11 cellular contexts compared by ENCODE assay signal in the genomic region with DNA sequence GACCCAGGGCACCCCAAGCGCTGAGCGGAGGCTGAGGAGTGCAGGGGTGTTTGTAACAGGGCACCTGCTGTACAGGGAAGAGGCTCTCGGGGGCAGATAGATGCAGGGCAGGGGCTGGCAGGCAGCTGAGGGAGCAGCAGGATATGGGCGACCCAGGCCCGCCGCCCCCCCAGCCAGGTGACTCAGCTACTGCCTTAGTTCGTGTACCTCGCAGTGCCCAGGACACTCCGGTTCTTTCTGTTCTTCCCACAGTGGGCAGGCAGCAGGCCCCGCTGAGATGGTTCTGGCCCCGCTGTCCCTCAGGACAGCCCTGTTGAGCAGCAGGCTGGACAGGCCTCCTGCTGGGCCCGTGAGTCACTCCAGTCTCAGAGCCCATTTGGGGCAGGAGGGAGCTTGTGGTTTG. TPM values are rescaled to one million over a fixed set of nuclear protein-coding genes. Genes with fewer than 3 reads are reported as not detected.
DNase-seq lines count a peak whose midpoint lies in the region; ATAC-seq and TF ChIP-seq lines count a peak whose summit lies in the region.
"Had no signal": no experiment of that assay in that cellular context is flagged by ENCODE, and none has a peak within 500 bp of the region (broad histone marks: within the 10 kb centered on the region; RNA-seq: fewer than 3 reads in every experiment).

No MANE protein-coding gene starts in this region.

- H3K9me3 ChIP-seq in colonic mucosa: no peaks in the 10 kb centered on the region
- no peaks in the 10 kb centered on the region for H3K9me3 ChIP-seq in mucosa of descending colon
- H3K9me3 ChIP-seq: neutrophil had no signal

- no peak for TF ChIP-seq CTCF in LNCaP clone FGC (IDR thresholded peaks at IDR 0.05; ENCODE audit: control insufficient read depth, extremely low read depth, insufficient read depth)
- TF ChIP-seq CTCF in colonic mucosa (IDR thresholded peaks at IDR 0.05): no peak
- TF ChIP-seq CTCF in mucosa of descending colon (IDR thresholded peaks at IDR 0.05): no peak
- no peak for TF ChIP-seq CTCF in coronary artery (IDR thresholded peaks at IDR 0.05)

- ATAC-seq in mucosa of descending colon (peak; percentile 3), HG03025 (IDR thresholded peaks at IDR 0.05; ENCODE audit: low FRiP score, unreplicated experiment) (no peak), GM19324 (IDR thresholded peaks at IDR 0.05; ENCODE audit: low FRiP score, unreplicated experiment) (no peak)

- H3K4me3 ChIP-seq in LNCaP clone FGC (ENCODE audit: low read depth, low read length): peak overlapping the region; percentile 22; the same call in 1 of the 2 replicates
- no peak overlapping the region for H3K4me3 ChIP-seq in colonic mucosa
- H3K4me3 ChIP-seq in mucosa of descending colon: no peak overlapping the region
- no peak overlapping the region for H3K4me3 ChIP-seq in coronary artery

- H3K27me3 ChIP-seq in colonic mucosa: no peaks in the 10 kb centered on the region

- H3K27ac ChIP-seq in colonic mucosa (peak overlapping the region; percentile 95), coronary artery (no peak overlapping the region)
- H3K27ac ChIP-seq: neutrophil had no signal

- peaks cover 27% of the 10 kb centered on the region for H3K4me1 ChIP-seq in colonic mucosa
- peaks cover 29% of the 10 kb centered on the region for H3K4me1 ChIP-seq in mucosa of descending colon (ENCODE audit: low read depth)

- H3K9ac ChIP-seq in colonic mucosa (ENCODE audit: low read depth in 2 of 2, low read length in 2 of 2): peak overlapping the region; percentile 54 to 62

- H3K36me3 ChIP-seq in colonic mucosa: no peaks in the 10 kb centered on the region
- no peaks in the 10 kb centered on the region for H3K36me3 ChIP-seq in mucosa of descending colon (ENCODE audit: low read depth)

- intact Hi-C loops in colonic mucosa (cut with DNase I): no loop called here
- intact Hi-C loops in mucosa of descending colon (cut with DNase I, micrococcal nuclease): no loop called here

- DNase-seq in AG08395 (ENCODE audit: low spot score) (peak; percentile 58), LNCaP clone FGC (ENCODE audit: low read depth) (no peak), colonic mucosa (no peak), mucosa of descending colon (no peak), coronary artery (ENCODE audit: low spot score) (no peak), NCI-H1436 treated with DMSO at 0.1 percent for 48 hours (lab: John Stamatoyannopoulos, UW) (no peak)
- DNase-seq: CD4-positive, CD25-positive, alpha-beta regulatory T cell; NCI-H82 had no signal

RNA-seq across cellular contexts. Expression of gene PHLDA2, which starts 16.2 kb away (rescaled TPM):
- total RNA-seq in colonic mucosa: 10 to 100 TPM; 31.6 to 41.6 TPM
- 10 to 100 TPM in 2 of 3 donors, 1 to 10 TPM in 1; 8.9 to 25.6 (median 23.9) TPM for total RNA-seq in mucosa of descending colon

RNA-seq across cellular contexts. Expression of gene CDKN1C, which starts 27.5 kb away (rescaled TPM):
- total RNA-seq in colonic mucosa: 10 to 100 TPM; 10.9 to 18.2 TPM
- total RNA-seq in mucosa of descending colon: 10 to 100 TPM in 2 of 3 donors, 1 to 10 TPM in 1; 3.0 to 40.3 (median 10.2) TPM
